18 cellular contexts compared by ENCODE assay signal in genomic region chr1:45820173-45820572, GRCh38.
"Had no signal": no experiment of that assay in that cellular context is flagged by ENCODE, and none has a peak within 500 bp of the region (broad histone marks: within the 10 kb centered on the region; RNA-seq: fewer than 3 reads in every experiment).

No MANE protein-coding gene starts in this region.

- H3K4me1 ChIP-seq: colonic mucosa, esophagus muscularis mucosa, pancreas, stomach, testis, upper lobe of right lung had no signal

- ATAC-seq: activated CD4-positive, alpha-beta T cell treated with anti-CD3 and anti-CD28 coated beads for 36 hours; activated CD8-positive, alpha-beta T cell treated with anti-CD3 and anti-CD28 coated beads, Interleukin-2, amount 10 ng/mL, durations not matched to agents 7 days and 5 days; activated T-cell treated with anti-CD3 and anti-CD28 coated beads, Interleukin-2, amount 50 U/mL, for 72 hours; body of pancreas; naive thymus-derived CD4-positive, alpha-beta T cell; pancreas; upper lobe of right lung had no signal

- H3K27me3 ChIP-seq: body of pancreas, colonic mucosa, esophagus muscularis mucosa, pancreas, stomach, testis, upper lobe of right lung had no signal

- H3K27ac ChIP-seq: body of pancreas, colonic mucosa, esophagus muscularis mucosa, pancreas, stomach, testis, upper lobe of right lung, WERI-Rb-1 had no signal

- H3K36me3 ChIP-seq: colonic mucosa had no signal

- H3K4me3 Mint-ChIP-seq: activated CD4-positive, alpha-beta T cell treated with anti-CD3 and anti-CD28 coated beads for 36 hours; activated CD8-positive, alpha-beta T cell treated with anti-CD3 and anti-CD28 coated beads, Interleukin-2, amount 10 ng/mL, durations not matched to agents 7 days and 5 days; activated naive CD8-positive, alpha-beta T cell; naive thymus-derived CD4-positive, alpha-beta T cell had no signal

- H3K9me3 ChIP-seq: body of pancreas, colonic mucosa, pancreas, testis, upper lobe of right lung had no signal

- H3K4me3 ChIP-seq: body of pancreas, colonic mucosa, esophagus muscularis mucosa, pancreas, stomach, testis, upper lobe of right lung had no signal

- DNase-seq: activated CD4-positive, alpha-beta T cell treated with anti-CD3 and anti-CD28 coated beads for 36 hours; activated CD8-positive, alpha-beta memory T cell treated with anti-CD3 and anti-CD28 coated beads, Interleukin-2, amount 50 U/mL, for 4 hours; activated CD8-positive, alpha-beta T cell treated with anti-CD3 and anti-CD28 coated beads, Interleukin-2, amount 10 ng/mL, durations not matched to agents 7 days and 5 days; activated gamma-delta T cell; activated T-cell treated with anti-CD3 and anti-CD28 coated beads, Interleukin-2, amount 50 U/mL, for 72 hours; amniotic stem cell; body of pancreas; caudate nucleus; colonic mucosa; pancreas; stimulated activated CD4-positive, alpha-beta T cell treated with anti-CD3 and anti-CD28 coated beads, Interleukin-1b, Interleukin-23, amount 100 ng/mL, for 48 hours; stomach; testis; upper lobe of right lung; WERI-Rb-1 had no signal

- H3K27ac Mint-ChIP-seq: activated CD4-positive, alpha-beta T cell treated with anti-CD3 and anti-CD28 coated beads for 36 hours; activated CD8-positive, alpha-beta T cell treated with anti-CD3 and anti-CD28 coated beads, Interleukin-2, amount 10 ng/mL, durations not matched to agents 7 days and 5 days; activated naive CD8-positive, alpha-beta T cell; activated T-cell treated with anti-CD3 and anti-CD28 coated beads, Interleukin-2, amount 50 U/mL, for 72 hours; naive thymus-derived CD4-positive, alpha-beta T cell had no signal

- H3K27me3 Mint-ChIP-seq: activated CD4-positive, alpha-beta T cell treated with anti-CD3 and anti-CD28 coated beads for 36 hours; activated naive CD8-positive, alpha-beta T cell; naive thymus-derived CD4-positive, alpha-beta T cell had no signal
